In genomic region chr10:43172645-43173044, GRCh38 we compare ENCODE assay signal across 13 cellular contexts. TPM values are rescaled to one million over a fixed set of nuclear protein-coding genes. Genes with fewer than 3 reads are reported as not detected.
DNase-seq lines count a peak whose midpoint lies in the region; ATAC-seq and TF ChIP-seq lines count a peak whose summit lies in the region.
"Had no signal": no experiment of that assay in that cellular context is flagged by ENCODE, and none has a peak within 500 bp of the region (broad histone marks: within the 10 kb centered on the region; RNA-seq: fewer than 3 reads in every experiment).

No MANE protein-coding gene starts in this region.

- H3K9ac ChIP-seq in DND-41 (ENCODE audit: low read depth, low read length) = no peak overlapping the region

- peaks cover 0 to 2% (median 0%) of the 10 kb centered on the region in 7 donors for H3K9me3 Mint-ChIP-seq in CD4-positive, CD25-positive, alpha-beta regulatory T cell
- no peaks in the 10 kb centered on the region for H3K9me3 Mint-ChIP-seq in WTC11
- H3K9me3 Mint-ChIP-seq in type B pancreatic cell = no peaks in the 10 kb centered on the region
- peaks cover 2% of the 10 kb centered on the region for H3K9me3 Mint-ChIP-seq in chondrocyte (ENCODE audit: low read depth)
- H3K9me3 Mint-ChIP-seq in glutamatergic neuron (ENCODE audit: unreplicated experiment) = no peaks in the 10 kb centered on the region
- H3K9me3 Mint-ChIP-seq: activated CD4-positive, alpha-beta T cell treated with anti-CD3 and anti-CD28 coated beads, Interleukin-2, amount 10 ng/mL, durations not matched to agents 24 days and 14 days; activated T-cell treated with anti-CD3 and anti-CD28 coated beads, Interleukin-2, amount 50 U/mL, for 4 hours had no signal

- ATAC-seq in CD4-positive, CD25-positive, alpha-beta regulatory T cell (ENCODE audit: low read depth in 2 of 2) = no peak
- ATAC-seq in DND-41 (ENCODE audit: insufficient read depth, low read depth) (peak; percentile 48; the same call in 1 of the 3 replicates), WTC11 (no peak)

- H3K79me2 ChIP-seq in DND-41 (ENCODE audit: insufficient read depth, low read length) = peaks cover 8% of the 10 kb centered on the region

- TF ChIP-seq CTCF in DND-41 (IDR thresholded peaks at IDR 0.05; ENCODE audit: borderline replicate concordance, extremely low read depth, low read length, poor library complexity, severe bottlenecking) (no peak), WTC11 (IDR thresholded peaks at IDR 0.05) (no peak), fibroblast of villous mesenchyme (IDR thresholded peaks at IDR 0.05; ENCODE audit: insufficient read depth, low read depth, low read length) (no peak), type B pancreatic cell (conservative IDR thresholded peaks at IDR 0.05) (no peak), chondrocyte (IDR thresholded peaks at IDR 0.05) (no peak), glutamatergic neuron (IDR thresholded peaks at IDR 0.05; ENCODE audit: partially characterized antibody, unreplicated experiment) (no peak)

- H4K20me1 ChIP-seq in DND-41 (ENCODE audit: insufficient read depth, low read length) = no peaks in the 10 kb centered on the region; the same call in 1 of the 2 replicates

- H3K4me1 ChIP-seq in CD4-positive, CD25-positive, alpha-beta regulatory T cell (ENCODE audit: control insufficient read depth, insufficient read depth, low read length, poor library complexity, severe bottlenecking) = peaks cover 3% of the 10 kb centered on the region
- no peaks in the 10 kb centered on the region for H3K4me1 ChIP-seq in DND-41 (ENCODE audit: insufficient read depth, low read length)

- no peak overlapping the region for H2AFZ ChIP-seq in DND-41 (ENCODE audit: low read depth, low read length)

- H3K36me3 ChIP-seq in CD4-positive, CD25-positive, alpha-beta regulatory T cell (ENCODE audit: control insufficient read depth, insufficient read depth, low read length) = peaks cover 84% of the 10 kb centered on the region
- peaks cover 69% of the 10 kb centered on the region for H3K36me3 ChIP-seq in DND-41 (ENCODE audit: insufficient read depth, low read length)

- no peak overlapping the region for H3K4me3 Mint-ChIP-seq in CD4-positive, CD25-positive, alpha-beta regulatory T cell
- H3K4me3 Mint-ChIP-seq in WTC11 (no peak overlapping the region), type B pancreatic cell (no peak overlapping the region), chondrocyte (ENCODE audit: unreplicated experiment) (no peak overlapping the region), glutamatergic neuron (ENCODE audit: unreplicated experiment) (no peak overlapping the region)
- H3K4me3 Mint-ChIP-seq: activated CD4-positive, alpha-beta T cell treated with anti-CD3 and anti-CD28 coated beads, Interleukin-2, amount 10 ng/mL, durations not matched to agents 24 days and 14 days; activated T-cell treated with anti-CD3 and anti-CD28 coated beads, Interleukin-2, amount 50 U/mL, for 4 hours had no signal

- H3K4me1 Mint-ChIP-seq in CD4-positive, CD25-positive, alpha-beta regulatory T cell = peaks cover 23 to 30% (median 29%) of the 10 kb centered on the region in 4 donors
- peaks cover 5% of the 10 kb centered on the region for H3K4me1 Mint-ChIP-seq in WTC11
- peaks cover 3% of the 10 kb centered on the region for H3K4me1 Mint-ChIP-seq in type B pancreatic cell (ENCODE audit: unreplicated experiment)
- H3K4me1 Mint-ChIP-seq in chondrocyte (ENCODE audit: low read depth) = peaks cover 11% of the 10 kb centered on the region
- peaks cover 5% of the 10 kb centered on the region for H3K4me1 Mint-ChIP-seq in glutamatergic neuron (ENCODE audit: low read depth, unreplicated experiment)

- H3K27me3 Mint-ChIP-seq in CD4-positive, CD25-positive, alpha-beta regulatory T cell = no peaks in the 10 kb centered on the region
- H3K27me3 Mint-ChIP-seq in WTC11 (ENCODE audit: low read depth) (no peaks in the 10 kb centered on the region), type B pancreatic cell (no peaks in the 10 kb centered on the region), chondrocyte (ENCODE audit: low read depth) (no peaks in the 10 kb centered on the region), glutamatergic neuron (ENCODE audit: unreplicated experiment) (no peaks in the 10 kb centered on the region)
- H3K27me3 Mint-ChIP-seq: activated CD4-positive, alpha-beta T cell treated with anti-CD3 and anti-CD28 coated beads, Interleukin-2, amount 10 ng/mL, durations not matched to agents 24 days and 14 days had no signal

- H3K4me2 ChIP-seq in DND-41 (ENCODE audit: insufficient read depth, low read length) = no peak overlapping the region

- peak overlapping the region in 2 of 3 donors; percentile 30 to 83 for H3K27ac Mint-ChIP-seq in CD4-positive, CD25-positive, alpha-beta regulatory T cell
- peak overlapping the region; percentile 4; the same call in 1 of the 2 replicates for H3K27ac Mint-ChIP-seq in WTC11
- H3K27ac Mint-ChIP-seq in type B pancreatic cell = no peak overlapping the region
- H3K27ac Mint-ChIP-seq in chondrocyte (ENCODE audit: unreplicated experiment) = no peak overlapping the region
- no peak overlapping the region for H3K27ac Mint-ChIP-seq in glutamatergic neuron (ENCODE audit: unreplicated experiment)
- H3K27ac Mint-ChIP-seq: activated CD4-positive, alpha-beta T cell treated with anti-CD3 and anti-CD28 coated beads, Interleukin-2, amount 10 ng/mL, durations not matched to agents 24 days and 14 days had no signal

- no peak overlapping the region for H3K27ac ChIP-seq in CD4-positive, CD25-positive, alpha-beta regulatory T cell (ENCODE audit: insufficient read depth, low read length, poor library complexity, severe bottlenecking)
- H3K27ac ChIP-seq in DND-41 (ENCODE audit: low read length) = no peak overlapping the region

- no peak for DNase-seq in CD4-positive, CD25-positive, alpha-beta regulatory T cell
- DNase-seq in DND-41 (no peak), WTC11 (ENCODE audit: low spot score) (no peak), fibroblast of villous mesenchyme (ENCODE audit: low read depth) (peak; percentile 19), retina (no peak), type B pancreatic cell (ENCODE audit: extremely low spot score, unreplicated experiment) (no peak), chondrocyte (ENCODE audit: low spot score) (no peak), glutamatergic neuron (no peak)
- DNase-seq: activated T-cell treated with anti-CD3 and anti-CD28 coated beads, Interleukin-2, amount 50 U/mL, for 4 hours; cerebellar nuclear complex; NCI-H146; stimulated activated CD4-positive, alpha-beta T cell treated with anti-CD3 and anti-CD28 coated beads, Interleukin-4, amount 100 ng/mL, for 24 hours had no signal

- H3K4me3 ChIP-seq in CD4-positive, CD25-positive, alpha-beta regulatory T cell (ENCODE audit: low read depth, low read length) = no peak overlapping the region
- H3K4me3 ChIP-seq in DND-41 (ENCODE audit: low read depth in 1 of 2, low read length in 2 of 2) = no peak overlapping the region
- H3K4me3 ChIP-seq in fibroblast of villous mesenchyme (ENCODE audit: low read depth, low read length) = no peak overlapping the region

- no peaks in the 10 kb centered on the region for H3K27me3 ChIP-seq in CD4-positive, CD25-positive, alpha-beta regulatory T cell (ENCODE audit: control insufficient read depth, insufficient read depth, low read length)
- no peaks in the 10 kb centered on the region for H3K27me3 ChIP-seq in DND-41 (ENCODE audit: insufficient read depth, low read length, poor library complexity)

- CTCF ChIA-PET in WTC11 (lab: Charles Lee) = interaction anchor here (1.7 to 4.7 kb wide), 2 partner anchors 31 to 58 kb away, joined by 4 to 45 read pairs; no protein-coding TSS in a partner anchor

- POLR2A ChIA-PET in WTC11 (lab: Charles Lee) = no interaction called here

- peaks cover 0 to 2% of the 10 kb centered on the region in 2 experiments for H3K9me3 ChIP-seq in CD4-positive, CD25-positive, alpha-beta regulatory T cell (ENCODE audit: control insufficient read depth in 2 of 2, low read length in 2 of 2)
- peaks cover under 1% of the 10 kb centered on the region for H3K9me3 ChIP-seq in DND-41 (ENCODE audit: insufficient read depth, low read length, severe bottlenecking)

- H3K36me3 Mint-ChIP-seq in CD4-positive, CD25-positive, alpha-beta regulatory T cell = peaks cover 75% of the 10 kb centered on the region
- peaks cover 4% of the 10 kb centered on the region; the same call in 1 of the 2 replicates for H3K36me3 Mint-ChIP-seq in WTC11
- H3K36me3 Mint-ChIP-seq in type B pancreatic cell = peaks cover 38% of the 10 kb centered on the region
- peaks cover 30% of the 10 kb centered on the region for H3K36me3 Mint-ChIP-seq in chondrocyte (ENCODE audit: low read depth)
- no peaks in the 10 kb centered on the region for H3K36me3 Mint-ChIP-seq in glutamatergic neuron (ENCODE audit: unreplicated experiment)

TF ChIP-seq in WTC11, 78 proteins besides CTCF, POLR2A, EP300 and RAD21 (continues in another document):
- TF ChIP-seq, protein P1, sequence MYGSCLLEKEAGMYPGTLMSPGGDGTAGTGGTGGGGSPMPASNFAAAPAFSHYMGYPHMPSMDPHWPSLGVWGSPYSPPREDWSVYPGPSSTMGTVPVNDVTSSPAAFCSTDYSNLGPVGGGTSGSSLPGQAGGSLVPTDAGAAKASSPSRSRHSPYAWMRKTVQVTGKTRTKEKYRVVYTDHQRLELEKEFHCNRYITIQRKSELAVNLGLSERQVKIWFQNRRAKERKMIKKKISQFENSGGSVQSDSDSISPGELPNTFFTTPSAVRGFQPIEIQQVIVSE (CRISPR knock-in tag; IDR thresholded peaks at IDR 0.05; ENCODE audit: borderline replicate concordance) = no peak
- TF ChIP-seq MAX (CRISPR knock-in tag; IDR thresholded peaks at IDR 0.05) = no peak
- no peak for TF ChIP-seq TP53 (CRISPR knock-in tag; IDR thresholded peaks at IDR 0.05)
- TF ChIP-seq, protein P2, sequence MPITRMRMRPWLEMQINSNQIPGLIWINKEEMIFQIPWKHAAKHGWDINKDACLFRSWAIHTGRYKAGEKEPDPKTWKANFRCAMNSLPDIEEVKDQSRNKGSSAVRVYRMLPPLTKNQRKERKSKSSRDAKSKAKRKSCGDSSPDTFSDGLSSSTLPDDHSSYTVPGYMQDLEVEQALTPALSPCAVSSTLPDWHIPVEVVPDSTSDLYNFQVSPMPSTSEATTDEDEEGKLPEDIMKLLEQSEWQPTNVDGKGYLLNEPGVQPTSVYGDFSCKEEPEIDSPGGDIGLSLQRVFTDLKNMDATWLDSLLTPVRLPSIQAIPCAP (CRISPR knock-in tag; IDR thresholded peaks at IDR 0.05) = no peak

RNA-seq across cellular contexts. Expression of gene CSGALNACT2, which starts 34.4 kb away (rescaled TPM):
- total RNA-seq in CD4-positive, CD25-positive, alpha-beta regulatory T cell = 69.4 TPM
- 10 to 100 TPM; 17.2 to 26.3 (median 22.8) TPM for polyA plus RNA-seq in CD4-positive, CD25-positive, alpha-beta regulatory T cell
- total RNA-seq in WTC11 (2021) (5.1 to 5.7 TPM (median 5.2 TPM) in 3 replicates), fibroblast of villous mesenchyme (13.2 and 17.3 TPM in 2 replicates), type B pancreatic cell (ENCODE audit: low replicate concordance) (6.0 and 11.6 TPM in 2 replicates), chondrocyte (29.8 to 38.7 TPM (median 38.2 TPM) in 3 replicates), glutamatergic neuron (ENCODE audit: unreplicated experiment) (28.3 TPM)

Comparison
In these comparisons a context has a peak if more than half of its experiments do, and no peak if none do; other contexts are left out.
1. H3K27ac Mint-ChIP-seq: peak in CD4-positive, CD25-positive, alpha-beta regulatory T cell (2 of 3) and WTC11 (single experiment); none in type B pancreatic cell (single experiment), chondrocyte (single experiment) and glutamatergic neuron (single experiment).